26 cellular contexts compared by ENCODE assay signal in the genomic region with DNA sequence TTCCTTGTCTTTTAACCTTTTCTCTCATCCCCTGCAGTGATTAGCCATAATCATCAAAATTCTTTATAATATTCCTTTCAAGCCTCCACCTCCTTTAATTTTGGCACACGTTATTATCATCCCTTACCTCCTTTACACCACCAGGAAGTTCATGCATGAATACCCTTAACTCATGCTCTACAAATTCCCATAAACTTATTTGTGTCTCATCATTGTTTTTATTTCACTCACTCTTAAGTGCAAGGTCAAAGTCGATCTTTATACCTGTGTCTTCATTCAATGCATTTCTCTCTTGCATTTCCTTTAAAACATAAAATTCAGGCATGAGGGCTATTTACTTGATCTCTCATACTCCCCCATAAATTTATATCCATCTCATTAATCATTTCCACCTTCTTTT.
"Had no signal": no experiment of that assay in that cellular context is flagged by ENCODE, and none has a peak within 500 bp of the region (broad histone marks: within the 10 kb centered on the region; RNA-seq: fewer than 3 reads in every experiment).

No MANE protein-coding gene starts in this region.

- H3K4me3 ChIP-seq: stomach, suprapubic skin, testis, thoracic aorta, thyroid gland, tibial artery, tibial nerve, transverse colon, upper lobe of left lung, upper lobe of right lung, uterus, vagina had no signal

- H3K27ac ChIP-seq: stomach, suprapubic skin, testis, thoracic aorta, thyroid gland, tibial artery, tibial nerve, transverse colon, upper lobe of left lung, upper lobe of right lung, uterus, vagina had no signal

- H3K4me1 ChIP-seq: stomach, suprapubic skin, testis, thyroid gland, tibial artery, tibial nerve, transverse colon, upper lobe of left lung, upper lobe of right lung, uterus, vagina had no signal

- H3K36me3 ChIP-seq: stomach, suprapubic skin, thoracic aorta, thyroid gland, tibial artery, tibial nerve, transverse colon, upper lobe of left lung, upper lobe of right lung, uterus, vagina had no signal

- DNase-seq: stimulated activated CD4-positive, alpha-beta T cell treated with anti-CD3 and anti-CD28 coated beads, Interleukin-2, amount 100 ng/mL, for 48 hours; stimulated activated CD4-positive, alpha-beta T cell treated with anti-CD3 and anti-CD28 coated beads, Interleukin-4, amount 100 ng/mL, for 1 hour; stimulated activated CD4-positive, alpha-beta T cell treated with anti-CD3 and anti-CD28 coated beads, Interleukin-4, amount 100 ng/mL, for 24 hours; stimulated activated CD4-positive, alpha-beta T cell treated with anti-CD3 and anti-CD28 coated beads, Interleukin-4, amount 100 ng/mL, for 4 hours; stimulated activated CD8-positive, alpha-beta memory T cell treated with anti-CD3 and anti-CD28 coated beads, Interleukin-4, amount 100 ng/mL, for 48 hours; stimulated activated naive B cell treated with anti-CD40 and anti-IgM and Interleukin-4, amounts not matched to agents 10 μg/mL and 1 μg/mL and 100 μg/mL, for 72 hours; stimulated activated naive CD4-positive, alpha-beta T cell; stimulated activated naive CD4-positive, alpha-beta T cell treated with Interleukin-2 at 50 U/mL for 16 hours; stimulated activated naive CD8-positive, alpha-beta T cell treated with anti-CD3 and anti-CD28 coated beads, Interleukin-15, amount 100 ng/mL, for 72 hours; stimulated activated naive CD8-positive, alpha-beta T cell treated with anti-CD3 and anti-CD28 coated beads, Interleukin-15, Interleukin-2, amounts not matched to agents 100 U/mL and 50 U/mL, for 24 hours; stomach; substantia nigra; testis; thyroid gland; tibial artery; transverse colon; trophoblast cell; upper lobe of left lung; upper lobe of right lung; uterus had no signal

- H3K9me3 ChIP-seq: stomach, suprapubic skin, testis, thoracic aorta, thyroid gland, tibial artery, tibial nerve, upper lobe of left lung, upper lobe of right lung, uterus, vagina had no signal

- ATAC-seq: stimulated activated effector memory CD8-positive, alpha-beta T cell treated with anti-CD3 and anti-CD28 coated beads, Interleukin-12 subunit alpha, Interleukin-12 subunit beta, amount 100 ng/mL, for 72 hours; stimulated activated memory B cell treated with anti-CD40 and anti-IgM and Interleukin-4, amounts not matched to agents 10 μg/mL and 1 μg/mL and 100 μg/mL, for 72 hours; stimulated activated naive B cell treated with anti-CD40 and anti-IgM and Interleukin-4, amounts not matched to agents 10 μg/mL and 1 μg/mL and 100 μg/mL, for 72 hours; stimulated activated naive CD8-positive, alpha-beta T cell treated with anti-CD3 and anti-CD28 coated beads, Interleukin-15, amount 100 ng/mL, for 72 hours; stimulated activated naive CD8-positive, alpha-beta T cell treated with anti-CD3 and anti-CD28 coated beads, Interleukin-15, Interleukin-2, amounts not matched to agents 100 U/mL and 50 U/mL, for 24 hours; upper lobe of right lung had no signal

- H3K27me3 ChIP-seq: stomach, suprapubic skin, testis, thyroid gland, tibial artery, tibial nerve, transverse colon, upper lobe of left lung, upper lobe of right lung, uterus, vagina had no signal
